Comparison of ENCODE assay signal across 23 cellular contexts in genomic region chr4:82099863-82100579, GRCh38.
"Had no signal": no experiment of that assay in that cellular context is flagged by ENCODE, and none has a peak within 500 bp of the region (broad histone marks: within the 10 kb centered on the region; RNA-seq: fewer than 3 reads in every experiment).

No MANE protein-coding gene starts in this region.

- FAIRE-seq: urothelium cell line had no signal

- H3K27me3 Mint-ChIP-seq: activated CD4-positive, alpha-beta T cell treated with anti-CD3 and anti-CD28 coated beads, Interleukin-2, amount 10 ng/mL, durations not matched to agents 24 days and 14 days; activated CD8-positive, alpha-beta T cell treated with anti-CD3 and anti-CD28 coated beads for 36 hours; activated naive CD8-positive, alpha-beta T cell treated with anti-CD3 and anti-CD28 coated beads for 36 hours had no signal

- H3K9me3 Mint-ChIP-seq: activated CD4-positive, alpha-beta T cell treated with anti-CD3 and anti-CD28 coated beads, Interleukin-2, amount 10 ng/mL, durations not matched to agents 24 days and 14 days; activated CD8-positive, alpha-beta T cell treated with anti-CD3 and anti-CD28 coated beads for 36 hours; activated naive CD8-positive, alpha-beta T cell treated with anti-CD3 and anti-CD28 coated beads for 36 hours; activated T-helper 17 cell treated with anti-CD3 and anti-CD28 coated beads, Interleukin-2, amount 50 U/mL, for 72 hours; brain; central memory CD8-positive, alpha-beta T cell; endodermal cell; natural killer cell had no signal

- H3K4me1 ChIP-seq: colonic mucosa, gastroesophageal sphincter, heart right ventricle, thyroid gland had no signal

- H3K27ac Mint-ChIP-seq: activated CD4-positive, alpha-beta T cell treated with anti-CD3 and anti-CD28 coated beads, Interleukin-2, amount 10 ng/mL, durations not matched to agents 24 days and 14 days; activated CD8-positive, alpha-beta T cell treated with anti-CD3 and anti-CD28 coated beads for 36 hours; activated naive CD8-positive, alpha-beta T cell treated with anti-CD3 and anti-CD28 coated beads for 36 hours; activated T-helper 17 cell treated with anti-CD3 and anti-CD28 coated beads, Interleukin-2, amount 50 U/mL, for 72 hours; endodermal cell; natural killer cell had no signal

- H3K4me3 Mint-ChIP-seq: activated CD4-positive, alpha-beta T cell treated with anti-CD3 and anti-CD28 coated beads, Interleukin-2, amount 10 ng/mL, durations not matched to agents 24 days and 14 days; activated CD8-positive, alpha-beta T cell treated with anti-CD3 and anti-CD28 coated beads for 36 hours; activated naive CD8-positive, alpha-beta T cell treated with anti-CD3 and anti-CD28 coated beads for 36 hours; activated T-helper 17 cell treated with anti-CD3 and anti-CD28 coated beads, Interleukin-2, amount 50 U/mL, for 72 hours; brain; central memory CD8-positive, alpha-beta T cell; endodermal cell; natural killer cell had no signal

- DNase-seq: activated CD4-positive, alpha-beta T cell treated with anti-CD3 and anti-CD28 coated beads, Interleukin-2, amount 10 ng/mL, durations not matched to agents 24 days and 14 days; activated CD8-positive, alpha-beta T cell treated with anti-CD3 and anti-CD28 coated beads for 36 hours; activated naive CD4-positive, alpha-beta T cell; activated naive CD8-positive, alpha-beta T cell treated with anti-CD3 and anti-CD28 coated beads for 36 hours; activated T-cell treated with anti-CD3 and anti-CD28 coated beads, Interleukin-2, amount 50 U/mL, for 1 hour; amniotic stem cell; colonic mucosa; endodermal cell; erythroblast; heart right ventricle; mesendoderm; natural killer cell; retina; stimulated activated CD4-positive, alpha-beta T cell treated with anti-CD3 and anti-CD28 coated beads, Interleukin-2, amount 100 ng/mL, for 24 hours; stimulated activated naive CD4-positive, alpha-beta T cell treated with Interleukin-2 at 50 U/mL for 16 hours; T1000; thyroid gland had no signal

- ATAC-seq: activated CD8-positive, alpha-beta T cell treated with anti-CD3 and anti-CD28 coated beads for 36 hours; activated T-helper 17 cell treated with anti-CD3 and anti-CD28 coated beads, Interleukin-2, amount 50 U/mL, for 72 hours; gastroesophageal sphincter; heart right ventricle; natural killer cell had no signal

- H3K9me3 ChIP-seq: colonic mucosa, gastroesophageal sphincter, heart right ventricle, neutrophil, thyroid gland had no signal

- H3K36me3 Mint-ChIP-seq: activated naive CD8-positive, alpha-beta T cell treated with anti-CD3 and anti-CD28 coated beads for 36 hours; brain; natural killer cell had no signal

- H3K4me1 Mint-ChIP-seq: activated CD4-positive, alpha-beta T cell treated with anti-CD3 and anti-CD28 coated beads, Interleukin-2, amount 10 ng/mL, durations not matched to agents 24 days and 14 days; activated naive CD8-positive, alpha-beta T cell treated with anti-CD3 and anti-CD28 coated beads for 36 hours; activated T-helper 17 cell treated with anti-CD3 and anti-CD28 coated beads, Interleukin-2, amount 50 U/mL, for 72 hours; brain; central memory CD8-positive, alpha-beta T cell; endodermal cell; natural killer cell had no signal

- H3K27me3 ChIP-seq: colonic mucosa, gastroesophageal sphincter, heart right ventricle, neutrophil, thyroid gland had no signal

- H3K36me3 ChIP-seq: colonic mucosa, gastroesophageal sphincter, heart right ventricle, neutrophil, thyroid gland had no signal

- H3K27ac ChIP-seq: colonic mucosa, gastroesophageal sphincter, heart right ventricle, neutrophil, thyroid gland had no signal

- H3K4me3 ChIP-seq: colonic mucosa, gastroesophageal sphincter, heart right ventricle, thyroid gland had no signal
